Comparison of ENCODE assay signal across 1 cellular context in the genomic region with DNA sequence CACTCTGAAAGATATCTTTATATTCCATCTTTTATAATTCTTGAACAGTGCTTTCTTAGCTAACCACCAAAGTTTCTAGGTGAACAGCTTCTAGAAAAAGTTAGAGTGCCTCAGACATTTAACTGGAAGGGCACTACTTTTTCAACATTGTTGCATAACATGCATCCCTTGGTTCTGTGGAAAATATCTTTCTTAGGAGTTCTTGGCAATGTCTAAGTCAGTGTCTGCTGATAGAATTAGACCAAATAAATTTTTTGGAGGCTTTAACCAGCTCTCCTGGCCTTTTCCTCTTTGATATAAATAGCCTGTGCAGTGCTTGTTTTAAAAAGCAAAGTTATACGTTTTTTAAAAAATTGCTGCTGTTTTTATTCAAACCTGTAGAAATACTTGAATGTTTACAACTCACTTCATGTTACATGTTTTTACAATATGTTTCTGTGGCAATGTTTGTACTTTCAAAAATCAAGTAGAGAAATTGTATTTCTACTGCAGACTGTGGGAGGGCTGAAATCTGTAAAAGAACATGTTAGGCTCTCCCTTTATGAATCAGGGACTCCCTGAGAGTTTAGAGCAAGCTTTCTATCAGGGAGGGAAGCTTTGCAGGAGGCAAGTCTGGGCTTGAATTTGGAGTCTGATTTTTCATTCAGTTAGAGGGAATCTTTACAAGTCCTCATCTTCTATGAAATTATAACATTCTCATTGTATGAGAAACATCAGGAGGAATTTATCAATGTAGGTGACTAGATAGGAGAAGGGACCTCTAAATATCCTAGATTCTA.
TF ChIP-seq lines count a peak whose summit lies in the region.

No MANE protein-coding gene starts in this region.

TF ChIP-seq in H1, 55 proteins besides CTCF, POLR2A, EP300 and RAD21:
- TF ChIP-seq TCF12 (IDR thresholded peaks at IDR 0.05; ENCODE audit: low read depth, low read length) (no peak), JUN (IDR thresholded peaks at IDR 0.05; ENCODE audit: low read depth, low read length) (no peak), KDM4A (IDR thresholded peaks at IDR 0.05; ENCODE audit: low read depth, low read length, severe bottlenecking) (no peak), GABPA (IDR thresholded peaks at IDR 0.05; ENCODE audit: borderline replicate concordance, insufficient read depth, low read length) (no peak), BACH1 (IDR thresholded peaks at IDR 0.05; ENCODE audit: low read length) (no peak), BRCA1 (IDR thresholded peaks at IDR 0.05; ENCODE audit: low read depth, low read length) (no peak), MAFK (IDR thresholded peaks at IDR 0.05; ENCODE audit: low read depth, low read length) (no peak), SUZ12 (IDR thresholded peaks at IDR 0.05; ENCODE audit: low read length) (no peak), SP4 (IDR thresholded peaks at IDR 0.05; ENCODE audit: low read length) (no peak), SIN3A (conservative IDR thresholded peaks at IDR 0.05 in 1 of 2, IDR thresholded peaks at IDR 0.05 in 1 of 2; ENCODE audit: low read depth in 1 of 2, low read length in 2 of 2) (no peak), GTF2F1 (IDR thresholded peaks at IDR 0.05; ENCODE audit: borderline replicate concordance, low read depth, low read length) (no peak), YY1 (IDR thresholded peaks at IDR 0.05; ENCODE audit: low read depth, low read length) (no peak), FOSL1 (IDR thresholded peaks at IDR 0.05; ENCODE audit: insufficient read depth, low read depth, low read length) (no peak), RBBP5 (IDR thresholded peaks at IDR 0.05; ENCODE audit: borderline replicate concordance, low read depth, low read length) (no peak), KDM1A (IDR thresholded peaks at IDR 0.05; ENCODE audit: borderline replicate concordance, low read length) (no peak), CBX8 (IDR thresholded peaks at IDR 0.05; ENCODE audit: borderline replicate concordance, low read depth, low read length) (no peak), SIRT6 (IDR thresholded peaks at IDR 0.05; ENCODE audit: low read length) (no peak)
- TF ChIP-seq, protein P1, sequence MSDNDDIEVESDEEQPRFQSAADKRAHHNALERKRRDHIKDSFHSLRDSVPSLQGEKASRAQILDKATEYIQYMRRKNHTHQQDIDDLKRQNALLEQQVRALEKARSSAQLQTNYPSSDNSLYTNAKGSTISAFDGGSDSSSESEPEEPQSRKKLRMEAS (IDR thresholded peaks at IDR 0.05): no peak
- TF ChIP-seq, protein P2, sequence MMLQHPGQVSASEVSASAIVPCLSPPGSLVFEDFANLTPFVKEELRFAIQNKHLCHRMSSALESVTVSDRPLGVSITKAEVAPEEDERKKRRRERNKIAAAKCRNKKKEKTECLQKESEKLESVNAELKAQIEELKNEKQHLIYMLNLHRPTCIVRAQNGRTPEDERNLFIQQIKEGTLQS (IDR thresholded peaks at IDR 0.05; ENCODE audit: insufficient read depth, low read depth, low read length): no peak
TF ChIP-seq in H1: peak in this region for 0.
